11 cellular contexts compared by ENCODE assay signal in the genomic region with DNA sequence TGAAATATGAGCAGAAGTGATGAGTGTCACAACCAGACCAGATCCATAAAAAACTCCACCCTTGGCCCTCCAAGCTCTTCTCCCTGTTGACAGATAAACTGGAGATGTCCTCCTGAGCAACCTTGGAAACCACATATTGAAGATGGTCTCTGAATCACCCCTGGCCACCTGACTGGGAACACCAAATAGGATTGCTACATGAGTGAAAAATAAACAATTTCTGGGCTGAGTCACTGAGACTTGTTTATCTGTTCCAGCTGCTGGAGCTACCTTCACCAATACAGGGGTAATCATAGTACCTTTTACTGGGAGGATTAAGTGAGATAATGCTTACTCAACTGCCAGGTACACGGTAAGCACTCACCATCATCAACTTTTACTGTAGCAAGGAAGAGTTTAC. TPM values are rescaled to one million over a fixed set of nuclear protein-coding genes. Genes with fewer than 3 reads are reported as not detected.
DNase-seq lines count a peak whose midpoint lies in the region; ATAC-seq and TF ChIP-seq lines count a peak whose summit lies in the region.
"Had no signal": no experiment of that assay in that cellular context is flagged by ENCODE, and none has a peak within 500 bp of the region (broad histone marks: within the 10 kb centered on the region; RNA-seq: fewer than 3 reads in every experiment).

No MANE protein-coding gene starts in this region.

- TF ChIP-seq CTCF in fibroblast of mammary gland (conservative IDR thresholded peaks at IDR 0.05; ENCODE audit: control insufficient read depth, insufficient read depth, low read depth, low read length) = no peak
- no peak for TF ChIP-seq CTCF in gastrocnemius medialis (IDR thresholded peaks at IDR 0.05 in 4 of 5, conservative IDR thresholded peaks at IDR 0.05 in 1 of 5)

- H3K9me3 Mint-ChIP-seq in activated CD4-positive, alpha-beta memory T cell treated with anti-CD3 and anti-CD28 coated beads for 36 hours = no peaks in the 10 kb centered on the region
- H3K9me3 Mint-ChIP-seq: activated CD4-positive, alpha-beta memory T cell treated with anti-CD3 and anti-CD28 coated beads, Interleukin-2, amount 10 ng/mL, durations not matched to agents 7 days and 5 days had no signal

- ATAC-seq in gastrocnemius medialis (peak; percentile 28 to 55), HG03025 (IDR thresholded peaks at IDR 0.05; ENCODE audit: low FRiP score, unreplicated experiment) (no peak), HG03045 (IDR thresholded peaks at IDR 0.05; ENCODE audit: unreplicated experiment) (no peak)
- no peak for ATAC-seq in activated CD4-positive, CD25-positive, alpha-beta regulatory T cell treated with anti-CD3 and anti-CD28 coated beads, Interleukin-2, amount 50 U/mL, for 24 hours

- no peaks in the 10 kb centered on the region for H3K36me3 Mint-ChIP-seq in activated CD4-positive, alpha-beta memory T cell treated with anti-CD3 and anti-CD28 coated beads for 36 hours

- H3K27ac Mint-ChIP-seq in activated CD4-positive, alpha-beta memory T cell treated with anti-CD3 and anti-CD28 coated beads for 36 hours = no peak overlapping the region
- H3K27ac Mint-ChIP-seq: activated CD4-positive, alpha-beta memory T cell treated with anti-CD3 and anti-CD28 coated beads, Interleukin-2, amount 10 ng/mL, durations not matched to agents 7 days and 5 days had no signal

- in situ Hi-C loops in Caki2 (cut with HindIII; ENCODE audit: low pct_unique_long_range_greater_than_20kb, low sequenced_read_pairs) = no loop called here
- in situ Hi-C loops in gastrocnemius medialis (cut with MboI; ENCODE audit: low sequenced_read_pairs in 4 of 4) = loop anchor here in 3 of 4 donors (10.0 to 25.0 kb wide), 3 partner anchors 167 to 320 kb away; no protein-coding TSS in a partner anchor

- no peaks in the 10 kb centered on the region for H3K4me1 ChIP-seq in gastrocnemius medialis

- H3K4me3 ChIP-seq in fibroblast of mammary gland (ENCODE audit: control insufficient read depth, low read depth, low read length) (no peak overlapping the region), gastrocnemius medialis (no peak overlapping the region)

- CTCF ChIA-PET in activated CD4-positive, alpha-beta memory T cell treated with anti-CD3 and anti-CD28 coated beads for 36 hours (lab: Charles Lee) = no interaction called here

- H3K27ac ChIP-seq in gastrocnemius medialis = peak overlapping the region in 2 of 4 donors; percentile 9 to 56

- no peak overlapping the region for H3K4me3 Mint-ChIP-seq in activated CD4-positive, alpha-beta memory T cell treated with anti-CD3 and anti-CD28 coated beads for 36 hours
- H3K4me3 Mint-ChIP-seq: activated CD4-positive, alpha-beta memory T cell treated with anti-CD3 and anti-CD28 coated beads, Interleukin-2, amount 10 ng/mL, durations not matched to agents 7 days and 5 days had no signal

- H3K27me3 ChIP-seq in gastrocnemius medialis = no peaks in the 10 kb centered on the region

- TF ChIP-seq POLR2A in gastrocnemius medialis (IDR thresholded peaks at IDR 0.05) = no peak

- DNase-seq in Caki2 (ENCODE audit: low read depth) = peak; percentile 67
- DNase-seq in RPMI7951 (ENCODE audit: low read depth) = peak; percentile 81
- peak; percentile 98 for DNase-seq in fibroblast of mammary gland (ENCODE audit: low read depth)
- DNase-seq in gastrocnemius medialis = no peak
- DNase-seq in activated CD4-positive, alpha-beta memory T cell treated with anti-CD3 and anti-CD28 coated beads for 36 hours = no peak
- DNase-seq: activated CD4-positive, alpha-beta memory T cell treated with anti-CD3 and anti-CD28 coated beads, Interleukin-2, amount 10 ng/mL, durations not matched to agents 7 days and 5 days; COR-L47; NCI-H187 had no signal

- H3K9me3 ChIP-seq in gastrocnemius medialis = no peaks in the 10 kb centered on the region

- POLR2A ChIA-PET in activated CD4-positive, alpha-beta memory T cell treated with anti-CD3 and anti-CD28 coated beads for 36 hours (lab: Charles Lee) = no interaction called here

- no peaks in the 10 kb centered on the region for H3K4me1 Mint-ChIP-seq in activated CD4-positive, alpha-beta memory T cell treated with anti-CD3 and anti-CD28 coated beads for 36 hours (ENCODE audit: low read depth)
- H3K4me1 Mint-ChIP-seq: activated CD4-positive, alpha-beta memory T cell treated with anti-CD3 and anti-CD28 coated beads, Interleukin-2, amount 10 ng/mL, durations not matched to agents 7 days and 5 days had no signal

- intact Hi-C loops in gastrocnemius medialis (cut with DNase I; ENCODE audit: low total_unique reads) = loop anchor here (10.0 kb wide), 1 partner anchor 87 kb away; the partner anchor contains the start of gene PRUNE2
- intact Hi-C loops in activated CD4-positive, alpha-beta memory T cell treated with anti-CD3 and anti-CD28 coated beads for 36 hours (cut with micrococcal nuclease) = no loop called here

- H3K27me3 Mint-ChIP-seq in activated CD4-positive, alpha-beta memory T cell treated with anti-CD3 and anti-CD28 coated beads for 36 hours = peaks cover 13% of the 10 kb centered on the region
- H3K27me3 Mint-ChIP-seq: activated CD4-positive, alpha-beta memory T cell treated with anti-CD3 and anti-CD28 coated beads, Interleukin-2, amount 10 ng/mL, durations not matched to agents 7 days and 5 days had no signal

- H3K36me3 ChIP-seq in gastrocnemius medialis = no peaks in the 10 kb centered on the region

RNA-seq across cellular contexts. Expression of gene PCA3, which starts 53.3 kb away (rescaled TPM):
- total RNA-seq in Caki2 (2014; rRNA removed; shearing (Covaris generic); ENCODE audit: low replicate concordance) = not detected in 2 replicates
- total RNA-seq in RPMI7951 (2014; rRNA removed; shearing (Covaris generic)) = not detected in 2 replicates
- total RNA-seq in gastrocnemius medialis = not detected
- not detected for total RNA-seq in activated CD4-positive, alpha-beta memory T cell treated with anti-CD3 and anti-CD28 coated beads for 36 hours
- total RNA-seq: activated CD4-positive, alpha-beta memory T cell treated with anti-CD3 and anti-CD28 coated beads, Interleukin-2, amount 10 ng/mL, durations not matched to agents 7 days and 5 days had no signal

Comparison
In these comparisons a context has a peak if more than half of its experiments do, and no peak if none do; other contexts are left out.
1. DNase-seq: peak in Caki2 (single experiment), RPMI7951 (single experiment) and fibroblast of mammary gland (single experiment); none in gastrocnemius medialis (0 of 2) and activated CD4-positive, alpha-beta memory T cell treated with anti-CD3 and anti-CD28 coated beads for 36 hours (single experiment).
2. ATAC-seq: peak in gastrocnemius medialis (2 of 2); none in HG03025 (single experiment), activated CD4-positive, CD25-positive, alpha-beta regulatory T cell treated with anti-CD3 and anti-CD28 coated beads, Interleukin-2, amount 50 U/mL, for 24 hours (0 of 2) and HG03045 (single experiment).